8 cellular contexts compared by ENCODE assay signal in genomic region chr20:32674362-32674789, GRCh38.
DNase-seq lines count a peak whose midpoint lies in the region; ATAC-seq and TF ChIP-seq lines count a peak whose summit lies in the region.

No MANE protein-coding gene starts in this region.

- H3K27me3 Mint-ChIP-seq in activated naive CD8-positive, alpha-beta T cell treated with anti-CD3 and anti-CD28 coated beads, Interleukin-2, amount 50 U/mL, for 24 hours, result no peaks in the 10 kb centered on the region

- peak; percentile 92 for TF ChIP-seq CTCF in Loucy (conservative IDR thresholded peaks at IDR 0.05; ENCODE audit: low read length)

- H3K36me3 Mint-ChIP-seq in activated naive CD8-positive, alpha-beta T cell treated with anti-CD3 and anti-CD28 coated beads, Interleukin-2, amount 50 U/mL, for 24 hours (ENCODE audit: low read depth), result no peaks in the 10 kb centered on the region

- no peaks in the 10 kb centered on the region for H4K20me1 ChIP-seq in Loucy (ENCODE audit: insufficient read depth, low read length, poor library complexity, severe bottlenecking)

- no peak overlapping the region for H3K27ac Mint-ChIP-seq in activated naive CD8-positive, alpha-beta T cell treated with anti-CD3 and anti-CD28 coated beads, Interleukin-2, amount 50 U/mL, for 24 hours

- H3K4me2 ChIP-seq in Loucy (ENCODE audit: low read depth, low read length, poor library complexity, severe bottlenecking), result peak overlapping the region; percentile 98

- no peaks in the 10 kb centered on the region for H3K36me3 ChIP-seq in Loucy (ENCODE audit: insufficient read depth, low read length)

- no peak overlapping the region for H2AFZ ChIP-seq in Loucy (ENCODE audit: low read length)

- H3K27me3 ChIP-seq in Loucy (ENCODE audit: insufficient read depth, low read length, poor library complexity, severe bottlenecking), result no peaks in the 10 kb centered on the region

- H3K79me2 ChIP-seq in Loucy (ENCODE audit: insufficient read depth, low read length), result peaks cover 44% of the 10 kb centered on the region

- peak overlapping the region; percentile 79 for H3K4me3 ChIP-seq in Loucy (ENCODE audit: low read length, poor library complexity, severe bottlenecking)

- H3K9me2 ChIP-seq in Loucy (replicated peaks; ENCODE audit: low read depth, low read length), result no peaks in the 10 kb centered on the region

- no peaks in the 10 kb centered on the region for H3K9me3 Mint-ChIP-seq in activated naive CD8-positive, alpha-beta T cell treated with anti-CD3 and anti-CD28 coated beads, Interleukin-2, amount 50 U/mL, for 24 hours

- peaks cover 30% of the 10 kb centered on the region for H3K4me1 Mint-ChIP-seq in activated naive CD8-positive, alpha-beta T cell treated with anti-CD3 and anti-CD28 coated beads, Interleukin-2, amount 50 U/mL, for 24 hours

- H3K4me3 Mint-ChIP-seq in activated naive CD8-positive, alpha-beta T cell treated with anti-CD3 and anti-CD28 coated beads, Interleukin-2, amount 50 U/mL, for 24 hours, result no peak overlapping the region

- peaks cover 25% of the 10 kb centered on the region for H3F3A ChIP-seq in Loucy (ENCODE audit: low read depth)

- peak overlapping the region; percentile 99 for H3K9ac ChIP-seq in Loucy (ENCODE audit: low read depth, low read length, poor library complexity, severe bottlenecking)

- DNase-seq in ELR (ENCODE audit: low read depth) (peak; percentile 75), T follicular helper cell (ENCODE audit: low read depth) (peak; percentile 56), left kidney (ENCODE audit: low read depth, low spot score) (peak; percentile 68)
- peak; percentile 85 for DNase-seq in activated naive CD8-positive, alpha-beta T cell treated with anti-CD3 and anti-CD28 coated beads, Interleukin-2, amount 50 U/mL, for 24 hours
- DNase-seq in stimulated activated CD8-positive, alpha-beta memory T cell treated with anti-CD3 and anti-CD28 coated beads, Interleukin-2, amount 100 ng/mL, for 48 hours (ENCODE audit: low read depth in 2 of 2), result peak; percentile 49 to 55

- H3K9me3 ChIP-seq in Loucy (ENCODE audit: insufficient read depth, low read depth, low read length), result no peaks in the 10 kb centered on the region

- ATAC-seq in activated naive CD8-positive, alpha-beta T cell treated with anti-CD3 and anti-CD28 coated beads, Interleukin-2, amount 50 U/mL, for 24 hours, result peak; percentile 42
- ATAC-seq in GM21825 (IDR thresholded peaks at IDR 0.05; ENCODE audit: unreplicated experiment), result no peak
- no peak for ATAC-seq in GM18868 (IDR thresholded peaks at IDR 0.05; ENCODE audit: unreplicated experiment)

- H3K4me1 ChIP-seq in Loucy (ENCODE audit: insufficient read depth, low read length, poor library complexity, severe bottlenecking), result peaks cover 83% of the 10 kb centered on the region
